8 cellular contexts compared by ENCODE assay signal in the genomic region with DNA sequence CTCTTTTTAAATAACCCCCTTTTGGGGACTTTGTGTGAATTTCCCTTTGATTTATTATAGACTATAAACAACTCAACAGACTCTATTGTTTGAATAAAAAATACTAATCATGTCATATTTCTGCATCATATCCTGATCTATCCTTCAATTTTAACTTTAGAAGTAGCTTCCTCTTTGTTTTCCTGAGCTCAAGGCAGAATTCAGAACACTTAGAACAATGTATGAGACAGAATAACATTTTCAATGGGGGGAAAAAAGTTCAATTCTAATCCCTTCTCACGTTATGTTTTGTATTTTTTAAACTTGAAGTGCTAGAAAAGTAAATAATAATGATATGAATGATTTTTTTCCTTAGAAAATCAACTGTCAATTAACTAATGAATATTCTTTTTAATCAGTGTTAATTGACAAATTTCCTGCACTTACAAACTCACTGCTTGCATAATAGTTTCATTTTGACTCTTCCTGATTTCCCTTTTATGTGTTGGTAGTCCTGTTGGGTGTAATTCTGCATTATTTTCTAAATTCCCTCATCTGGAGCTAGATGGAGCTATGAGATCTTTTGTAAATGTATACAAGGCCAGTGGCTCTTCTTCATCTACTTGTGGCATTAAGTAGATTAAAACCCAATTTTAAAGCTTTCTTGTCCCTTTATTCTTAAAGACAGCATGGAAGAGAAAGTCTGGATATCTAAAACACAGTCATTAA.
DNase-seq lines count a peak whose midpoint lies in the region; ATAC-seq, FAIRE-seq and TF ChIP-seq lines count a peak whose summit lies in the region.
"Had no signal": no experiment of that assay in that cellular context is flagged by ENCODE, and none has a peak within 500 bp of the region (broad histone marks: within the 10 kb centered on the region; RNA-seq: fewer than 3 reads in every experiment).

No MANE protein-coding gene starts in this region.

- no TSS peak for BruUV-seq in K562 (replicated peaks; lab: Mats Ljungman, UMichigan)

- H3K27ac ChIP-seq in K562 (ENCODE audit: extremely low read depth, low read depth, low read length) (no peak overlapping the region), lung (ENCODE audit: low read depth in 1 of 2, low read length in 1 of 2) (no peak overlapping the region), tibial nerve (no peak overlapping the region)
- H3K27ac ChIP-seq: neutrophil had no signal

- no peak overlapping the region for H3K4me2 ChIP-seq in K562 (ENCODE audit: insufficient read depth, low read length)

- H3K36me3 ChIP-seq in K562 (ENCODE audit: control insufficient read depth, insufficient read depth, low read length) (no peaks in the 10 kb centered on the region), lung (ENCODE audit: control insufficient read depth in 2 of 2, insufficient read depth in 2 of 2, low read length in 2 of 2) (no peaks in the 10 kb centered on the region), tibial nerve (no peaks in the 10 kb centered on the region)
- H3K36me3 ChIP-seq: neutrophil had no signal

- H3K9me3 ChIP-seq in K562 (replicated peaks; ENCODE audit: control insufficient read depth, insufficient read depth, low read depth, low read length) (no peaks in the 10 kb centered on the region), lung (ENCODE audit: control insufficient read depth in 2 of 2, insufficient read depth in 1 of 2, low read length in 1 of 2) (no peaks in the 10 kb centered on the region), tibial nerve (no peaks in the 10 kb centered on the region)
- H3K9me3 ChIP-seq: neutrophil had no signal

- TF ChIP-seq CTCF in K562 (IDR thresholded peaks at IDR 0.05 in 2 of 3, conservative IDR thresholded peaks at IDR 0.05 in 1 of 3; ENCODE audit: insufficient read depth in 2 of 3, low read depth in 1 of 3, low read length in 3 of 3) (peak in 1 of 3 experiments; percentile 42; a peak in 2 of 6 replicates), lung (IDR thresholded peaks at IDR 0.05; ENCODE audit: control extremely low read depth, extremely low read depth) (no peak), tibial nerve (IDR thresholded peaks at IDR 0.05) (peak in 2 of 5 experiments; percentile 24 to 38)

- no peaks in the 10 kb centered on the region for H4K20me1 ChIP-seq in K562 (replicated peaks; ENCODE audit: control insufficient read depth, insufficient read depth, low read length)

- CTCF ChIA-PET in K562 (lab: Yijun Ruan, JAX; ENCODE audit: low intra/inter-chr PET ratio) = no interaction called here

- no peaks in the 10 kb centered on the region for H3K79me2 ChIP-seq in K562 (ENCODE audit: control insufficient read depth, insufficient read depth, low read length)

- in situ Hi-C loops in G401 (cut with HindIII; ENCODE audit: low sequenced_read_pairs) = no loop called here
- in situ Hi-C loops in K562 (cut with MboI) = no loop called here

- intact Hi-C loops in K562 (cut with micrococcal nuclease) = loop anchor here (5.0 to 10.0 kb wide), 2 partner anchors 321 to 547 kb away; no protein-coding TSS in a partner anchor

- 0% methylated on average over 1 of the region's 1 CpG for WGBS in K562 (ENCODE audit: insufficient coverage, low coverage, missing lambda C conversion rate)
- 56 to 68% methylated on average over 1 of the region's 1 CpG for WGBS in lung, 2 donors
- 61 to 63% methylated on average over 1 of the region's 1 CpG for WGBS in tibial nerve, 2 donors

- no peak overlapping the region for H3K9ac ChIP-seq in K562 (ENCODE audit: insufficient read depth in 1 of 2, low read depth in 2 of 2, low read length in 2 of 2)

- POLR2A ChIA-PET in K562 (lab: Yijun Ruan, JAX) = no interaction called here

- peak; percentile 40 to 62; a peak in 3 of 4 replicates for TF ChIP-seq RAD21 in K562 (CRISPR knock-in tag; conservative IDR thresholded peaks at IDR 0.05 in 1 of 2, IDR thresholded peaks at IDR 0.05 in 1 of 2)

- no peak overlapping the region for H3K4me3 ChIP-seq in K562
- H3K4me3 ChIP-seq in lung = no peak overlapping the region
- no peak overlapping the region for H3K4me3 ChIP-seq in tibial nerve

- peak; percentile 31 for DNase-seq in G401 (ENCODE audit: low spot score)
- DNase-seq in NCI-H1105 treated with DMSO at 0.1 percent for 48 hours (lab: John Stamatoyannopoulos, UW) = peak; percentile 27
- peak in 1 of 4 experiments; percentile 16 for DNase-seq in K562 (ENCODE audit: extremely low read depth in 1 of 4, low spot score in 3 of 4)
- no peak for DNase-seq in lung (ENCODE audit: low spot score)
- DNase-seq in activated CD8-positive, alpha-beta memory T cell treated with anti-CD3 and anti-CD28 coated beads, Interleukin-2, amount 50 U/mL, for 4 hours = no peak
- no peak for DNase-seq in tibial nerve (ENCODE audit: low spot score in 2 of 2)

- ATAC-seq in K562 (no peak), lung (ENCODE audit: insufficient read depth, low FRiP score) (peak; percentile 28), GM18520 (IDR thresholded peaks at IDR 0.05; ENCODE audit: unreplicated experiment) (no peak)

- FAIRE-seq in K562 (lab: Jason Lieb, UNC) = no peak

- TF ChIP-seq EP300 in K562 (IDR thresholded peaks at IDR 0.05; ENCODE audit: low read length) = no peak
- TF ChIP-seq EP300 in tibial nerve (IDR thresholded peaks at IDR 0.05) = no peak

- no peak overlapping the region for H2AFZ ChIP-seq in K562 (ENCODE audit: low read depth, low read length)

- H3K4me1 ChIP-seq in K562 (replicated peaks in 1 of 2; ENCODE audit: control insufficient read depth in 2 of 2, insufficient read depth in 2 of 2, low read length in 2 of 2) (no peaks in the 10 kb centered on the region), lung (ENCODE audit: control insufficient read depth in 2 of 2, insufficient read depth in 2 of 2, low read length in 2 of 2) (peaks cover 0 to 8% of the 10 kb centered on the region in 2 donors), tibial nerve (peaks cover 0 to 43% (median 13%) of the 10 kb centered on the region in 4 donors)

- no peaks in the 10 kb centered on the region for H3K27me3 ChIP-seq in K562 (ENCODE audit: control insufficient read depth in 2 of 2, insufficient read depth in 2 of 2, low read length in 2 of 2)
- no peaks in the 10 kb centered on the region for H3K27me3 ChIP-seq in lung (ENCODE audit: control insufficient read depth, insufficient read depth)
- no peaks in the 10 kb centered on the region for H3K27me3 ChIP-seq in tibial nerve
- H3K27me3 ChIP-seq: neutrophil had no signal

- no peak for TF ChIP-seq POLR2A in K562 (conservative IDR thresholded peaks at IDR 0.05)
- TF ChIP-seq POLR2A in tibial nerve (IDR thresholded peaks at IDR 0.05) = no peak

- H3K9me1 ChIP-seq in K562 (ENCODE audit: control insufficient read depth, insufficient read depth, low read length) = no peaks in the 10 kb centered on the region

TF ChIP-seq in K562, 482 proteins besides CTCF, POLR2A, EP300 and RAD21:
- TF ChIP-seq ZNF445 (CRISPR knock-in tag; IDR thresholded peaks at IDR 0.05; ENCODE audit: low read depth) (no peak), FOXA3 (CRISPR knock-in tag; conservative IDR thresholded peaks at IDR 0.05 in 1 of 2, IDR thresholded peaks at IDR 0.05 in 1 of 2) (no peak), POLR2H (tag; IDR thresholded peaks at IDR 0.05; ENCODE audit: low read depth) (no peak), GABPB1 (CRISPR knock-in tag; IDR thresholded peaks at IDR 0.05) (no peak), SNRNP70 (optimal IDR thresholded peaks at IDR 0.05; ENCODE audit: low read depth, low read length) (no peak), NONO (IDR thresholded peaks at IDR 0.05; ENCODE audit: low read depth in 2 of 2, low read length in 1 of 2) (no peak), ZNF507 (tag; conservative IDR thresholded peaks at IDR 0.05) (no peak), TGIF2 (CRISPR knock-in tag; IDR thresholded peaks at IDR 0.05) (no peak)
- TF ChIP-seq, protein P1, sequence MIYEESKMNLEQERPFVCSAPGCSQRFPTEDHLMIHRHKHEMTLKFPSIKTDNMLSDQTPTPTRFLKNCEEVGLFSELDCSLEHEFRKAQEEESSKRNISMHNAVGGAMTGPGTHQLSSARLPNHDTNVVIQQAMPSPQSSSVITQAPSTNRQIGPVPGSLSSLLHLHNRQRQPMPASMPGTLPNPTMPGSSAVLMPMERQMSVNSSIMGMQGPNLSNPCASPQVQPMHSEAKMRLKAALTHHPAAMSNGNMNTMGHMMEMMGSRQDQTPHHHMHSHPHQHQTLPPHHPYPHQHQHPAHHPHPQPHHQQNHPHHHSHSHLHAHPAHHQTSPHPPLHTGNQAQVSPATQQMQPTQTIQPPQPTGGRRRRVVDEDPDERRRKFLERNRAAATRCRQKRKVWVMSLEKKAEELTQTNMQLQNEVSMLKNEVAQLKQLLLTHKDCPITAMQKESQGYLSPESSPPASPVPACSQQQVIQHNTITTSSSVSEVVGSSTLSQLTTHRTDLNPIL (CRISPR knock-in tag; IDR thresholded peaks at IDR 0.05) = no peak
TF ChIP-seq in K562: peak in this region for 0.

Comparison
In these comparisons a context has a peak if more than half of its experiments do, and no peak if none do; other contexts are left out.
1. DNase-seq: peak in G401 (single experiment) and NCI-H1105 treated with DMSO at 0.1 percent for 48 hours (single experiment); none in lung (single experiment), activated CD8-positive, alpha-beta memory T cell treated with anti-CD3 and anti-CD28 coated beads, Interleukin-2, amount 50 U/mL, for 4 hours (single experiment) and tibial nerve (0 of 2).